1 cellular context compared by ENCODE assay signal in the genomic region with DNA sequence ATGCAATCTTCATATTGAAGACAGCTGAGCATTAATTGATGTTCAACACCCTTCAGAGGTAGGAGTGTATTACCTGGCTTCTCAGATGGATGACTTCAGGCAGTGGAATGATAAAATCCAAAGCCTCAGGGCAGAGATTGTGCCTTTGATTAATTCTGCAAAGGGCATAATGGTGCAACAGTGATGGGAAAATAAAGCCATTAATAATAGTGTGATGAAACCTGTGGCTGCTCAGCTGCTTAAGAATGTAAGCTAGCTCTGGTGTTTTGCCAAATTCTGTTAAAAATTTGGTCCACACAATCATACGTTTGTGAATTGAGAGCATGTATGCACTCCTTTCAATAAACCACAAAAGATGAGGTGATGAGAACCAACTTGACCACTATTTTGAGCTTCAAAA.
TF ChIP-seq lines count a peak whose summit lies in the region.

No MANE protein-coding gene starts in this region.

TF ChIP-seq in IMR-90, 13 proteins besides CTCF, POLR2A, EP300 and RAD21:
- TF ChIP-seq MAZ (IDR thresholded peaks at IDR 0.05; ENCODE audit: borderline replicate concordance, low read depth, low read length) = no peak
- no peak for TF ChIP-seq RFX5 (IDR thresholded peaks at IDR 0.05; ENCODE audit: low read depth, low read length)
- TF ChIP-seq CEBPB (IDR thresholded peaks at IDR 0.05; ENCODE audit: low read depth, low read length) = peak; percentile 57
- TF ChIP-seq MXI1 (IDR thresholded peaks at IDR 0.05; ENCODE audit: borderline replicate concordance, low read depth, low read length) = no peak
- no peak for TF ChIP-seq BHLHE40 (IDR thresholded peaks at IDR 0.05; ENCODE audit: low read depth, low read length)
- TF ChIP-seq RCOR1 (IDR thresholded peaks at IDR 0.05; ENCODE audit: insufficient replicate concordance, low read length) = no peak
- TF ChIP-seq FOS (IDR thresholded peaks at IDR 0.05; ENCODE audit: low read depth, low read length) = no peak
- TF ChIP-seq, protein P1, sequence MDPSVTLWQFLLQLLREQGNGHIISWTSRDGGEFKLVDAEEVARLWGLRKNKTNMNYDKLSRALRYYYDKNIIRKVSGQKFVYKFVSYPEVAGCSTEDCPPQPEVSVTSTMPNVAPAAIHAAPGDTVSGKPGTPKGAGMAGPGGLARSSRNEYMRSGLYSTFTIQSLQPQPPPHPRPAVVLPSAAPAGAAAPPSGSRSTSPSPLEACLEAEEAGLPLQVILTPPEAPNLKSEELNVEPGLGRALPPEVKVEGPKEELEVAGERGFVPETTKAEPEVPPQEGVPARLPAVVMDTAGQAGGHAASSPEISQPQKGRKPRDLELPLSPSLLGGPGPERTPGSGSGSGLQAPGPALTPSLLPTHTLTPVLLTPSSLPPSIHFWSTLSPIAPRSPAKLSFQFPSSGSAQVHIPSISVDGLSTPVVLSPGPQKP (IDR thresholded peaks at IDR 0.05; ENCODE audit: borderline replicate concordance, low read depth, low read length) = no peak
